ENCODE assay signal across 1 cellular context in the genomic region with DNA sequence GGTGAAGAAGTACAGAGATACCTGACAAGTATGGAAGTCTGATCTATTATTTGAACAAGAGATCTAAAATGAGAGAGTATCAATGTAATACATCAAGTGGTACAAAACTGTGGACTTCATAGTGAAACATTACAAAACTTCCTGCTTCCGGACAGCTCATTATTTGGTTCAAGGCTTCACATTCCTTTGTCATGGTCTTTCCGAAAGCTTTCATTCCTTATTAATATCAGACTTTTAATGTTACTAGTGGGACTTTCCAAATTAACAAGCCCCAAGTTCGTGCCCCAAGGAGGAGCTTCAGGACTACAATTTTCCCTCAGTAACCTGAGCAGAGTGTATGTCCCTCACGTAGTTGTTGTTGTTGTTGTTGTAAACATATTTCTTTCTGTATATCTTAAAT.
TF ChIP-seq lines count a peak whose summit lies in the region.

No MANE protein-coding gene starts in this region.

TF ChIP-seq in endothelial cell of umbilical vein, 7 proteins besides CTCF, POLR2A, EP300 and RAD21 (continued from another document):
- TF ChIP-seq, protein P1, sequence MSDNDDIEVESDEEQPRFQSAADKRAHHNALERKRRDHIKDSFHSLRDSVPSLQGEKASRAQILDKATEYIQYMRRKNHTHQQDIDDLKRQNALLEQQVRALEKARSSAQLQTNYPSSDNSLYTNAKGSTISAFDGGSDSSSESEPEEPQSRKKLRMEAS (IDR thresholded peaks at IDR 0.05; ENCODE audit: insufficient read depth, insufficient read length): no peak
- no peak for TF ChIP-seq EZH2 (IDR thresholded peaks at IDR 0.05; ENCODE audit: borderline replicate concordance, low read depth, low read length, severe bottlenecking)
TF ChIP-seq in endothelial cell of umbilical vein: peak in this region for 3.
